In the genomic region with DNA sequence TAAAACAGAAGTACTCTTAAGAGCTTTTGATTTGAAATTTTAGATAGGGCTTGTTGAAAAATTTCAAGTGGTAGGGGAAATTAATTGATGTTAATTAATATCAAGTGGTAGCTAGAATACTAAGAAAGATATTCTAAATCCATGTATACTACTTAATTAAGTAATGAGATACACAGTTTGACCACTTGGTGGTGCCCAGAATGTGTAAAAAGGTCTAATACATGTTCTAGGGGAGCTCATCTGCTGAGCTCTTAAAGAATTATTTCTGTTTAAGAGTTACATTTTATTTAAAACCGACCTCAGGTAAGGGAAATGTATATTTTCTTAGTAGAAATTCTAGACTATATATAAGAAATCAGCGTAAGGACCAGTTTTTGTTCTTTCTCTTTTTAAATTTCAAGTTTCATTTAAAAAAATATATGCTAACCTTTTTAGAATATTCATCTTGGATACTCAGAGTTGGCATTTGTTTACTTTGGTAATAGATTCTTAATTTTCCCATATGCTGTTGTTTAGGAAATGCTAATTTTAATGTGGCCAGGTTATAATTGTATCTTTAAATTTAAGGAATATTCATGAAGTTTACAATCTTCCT, we compare ENCODE assay signal across 8 cellular contexts.
DNase-seq lines count a peak whose midpoint lies in the region; ATAC-seq and TF ChIP-seq lines count a peak whose summit lies in the region.

No MANE protein-coding gene starts in this region.

- H3K4me3 ChIP-seq in fibroblast of pulmonary artery (replicated peaks; ENCODE audit: low read depth, low read length) (no peak overlapping the region), retinal pigment epithelial cell (ENCODE audit: low read length) (no peak overlapping the region)

- peak; percentile 55 for TF ChIP-seq CTCF in fibroblast of pulmonary artery (IDR thresholded peaks at IDR 0.05; ENCODE audit: low read length, missing control alignments)
- peak; percentile 52 for TF ChIP-seq CTCF in retinal pigment epithelial cell (conservative IDR thresholded peaks at IDR 0.05; ENCODE audit: low read depth, low read length)

- peak; percentile 83 for ATAC-seq in GM18868 (IDR thresholded peaks at IDR 0.05; ENCODE audit: unreplicated experiment)
- ATAC-seq in HG03575 (IDR thresholded peaks at IDR 0.05; ENCODE audit: extremely low read depth, insufficient number of reproducible peaks, low FRiP score, unreplicated experiment) = peak; percentile 61
- ATAC-seq in SK-N-SH treated with all-trans-retinoic acid at 6 μM for 48 hours = peak; percentile 84

- DNase-seq in NCI-H2196 (lab: John Stamatoyannopoulos, UW; ENCODE audit: unreplicated experiment) (peak; percentile 13), NCI-H2196 treated with DMSO at 0.1 percent for 48 hours (lab: John Stamatoyannopoulos, UW; ENCODE audit: unreplicated experiment) (no peak), fibroblast of pulmonary artery (ENCODE audit: low read depth) (peak; percentile 79), retinal pigment epithelial cell (ENCODE audit: low read depth) (peak; percentile 19), retina (no peak)

TF ChIP-seq in SK-N-SH treated with all-trans-retinoic acid at 6 μM for 48 hours, 23 proteins besides CTCF, POLR2A, EP300 and RAD21:
- TF ChIP-seq BACH2 (CRISPR knock-in tag; IDR thresholded peaks at IDR 0.05; ENCODE audit: borderline replicate concordance) (no peak), RARB (CRISPR knock-in tag; IDR thresholded peaks at IDR 0.05) (no peak)

Comparison
In these comparisons a context has a peak if more than half of its experiments do, and no peak if none do; other contexts are left out.
1. DNase-seq: peak in NCI-H2196 (single experiment), fibroblast of pulmonary artery (single experiment) and retinal pigment epithelial cell (single experiment); none in NCI-H2196 treated with DMSO at 0.1 percent for 48 hours (single experiment) and retina (single experiment).
2. Peak in every context shown above with its lines, with median percentiles within 50 percentile points of each other: ATAC-seq.